Comparison of ENCODE assay signal across 9 cellular contexts in the genomic region with DNA sequence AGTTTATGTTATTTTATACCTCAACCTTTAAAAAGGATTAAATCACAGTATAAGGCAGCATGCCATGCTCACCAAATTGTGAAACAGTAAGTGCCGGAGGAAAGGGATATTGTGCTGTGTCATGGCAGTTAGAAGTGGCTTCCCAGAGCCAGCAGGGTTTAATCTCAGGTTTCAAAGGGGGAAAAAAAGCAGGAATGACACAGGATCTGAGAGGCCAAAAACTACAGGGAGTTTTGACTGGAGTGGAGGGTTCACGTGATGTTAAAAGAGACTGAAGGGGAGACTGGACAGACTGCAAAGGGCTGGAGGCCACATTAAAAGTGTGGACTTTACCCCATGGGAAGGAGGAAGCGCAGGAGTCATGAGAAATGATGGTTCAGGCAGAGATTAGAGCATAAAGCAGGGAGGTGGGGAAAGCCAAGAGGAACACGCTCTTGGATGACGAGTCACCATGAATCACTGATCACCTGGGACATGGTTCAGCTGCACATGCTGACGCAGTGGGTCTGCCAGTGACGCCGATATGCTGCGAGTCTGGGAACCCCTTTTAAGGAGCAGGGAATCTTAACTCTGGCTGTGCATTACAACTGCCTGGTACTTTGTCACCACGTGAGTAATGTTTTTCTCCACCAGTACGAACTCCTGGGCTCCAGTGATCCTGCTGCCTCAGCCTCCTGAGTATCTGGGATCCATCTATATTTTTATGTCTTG. TPM values are rescaled to one million over a fixed set of nuclear protein-coding genes. Genes with fewer than 3 reads are reported as not detected.
A peak's percentile ranks its signal among the peaks of the same experiment; 100 is the strongest.
DNase-seq lines count a peak whose midpoint lies in the region; ATAC-seq lines count a peak whose summit lies in the region.
"Had no signal": no experiment of that assay in that cellular context is flagged by ENCODE, and none has a peak within 500 bp of the region (broad histone marks: within the 10 kb centered on the region; RNA-seq: fewer than 3 reads in every experiment).

No MANE protein-coding gene starts in this region.

- H3K36me3 ChIP-seq in ectodermal cell (ENCODE audit: control insufficient read depth, insufficient read depth, low read length) (no peaks in the 10 kb centered on the region), mesendoderm (ENCODE audit: control insufficient read depth, insufficient read depth, low read length) (no peaks in the 10 kb centered on the region)

- no peak overlapping the region for H4K5ac ChIP-seq in mesendoderm (ENCODE audit: low read length)

- no peak overlapping the region for H3K23ac ChIP-seq in mesendoderm (ENCODE audit: low read length)

- H3K27me3 ChIP-seq in ectodermal cell (ENCODE audit: control insufficient read depth, insufficient read depth, low read length, poor library complexity, severe bottlenecking) (no peaks in the 10 kb centered on the region), mesendoderm (ENCODE audit: insufficient read depth, low read length, poor library complexity) (no peaks in the 10 kb centered on the region)

- H3K4ac ChIP-seq in mesendoderm (ENCODE audit: low read depth, low read length), result peak overlapping the region; percentile 0

- H3K27ac ChIP-seq in ectodermal cell (ENCODE audit: insufficient read depth, low read depth, low read length, poor library complexity, severe bottlenecking), result peak overlapping the region; percentile 80
- H3K27ac ChIP-seq in mesendoderm (ENCODE audit: low read depth, low read length), result peak overlapping the region; percentile 29
- H3K27ac ChIP-seq: KMS-11 had no signal

- no peak overlapping the region for H3K4me3 ChIP-seq in ectodermal cell (ENCODE audit: insufficient read depth, low read depth, low read length)
- H3K4me3 ChIP-seq in mesendoderm (ENCODE audit: low read length), result no peak overlapping the region

- DNase-seq in DMS79 treated with DMSO at 0.1 percent for 48 hours (lab: John Stamatoyannopoulos, UW) (peak; percentile 62), NCI-H510A (lab: John Stamatoyannopoulos, UW) (peak; percentile 48), mesendoderm (peak; percentile 93), NCI-H146 treated with DMSO at 0.1 percent for 48 hours (lab: John Stamatoyannopoulos, UW; ENCODE audit: unreplicated experiment) (no peak), MV-4-11 (lab: John Stamatoyannopoulos, UW) (no peak)
- DNase-seq in stimulated activated CD4-positive, alpha-beta T cell treated with anti-CD3 and anti-CD28 coated beads, Interleukin-2, amount 100 ng/mL, for 24 hours, result no peak

- no peak overlapping the region for H2AK5ac ChIP-seq in mesendoderm (ENCODE audit: low read length)

- peak overlapping the region; percentile 87 for H3K56ac ChIP-seq in mesendoderm (ENCODE audit: low read length)

- H3K9ac ChIP-seq in mesendoderm (ENCODE audit: low read length), result peak overlapping the region; percentile 39
- H3K9ac ChIP-seq: KMS-11 had no signal

- H2BK5ac ChIP-seq in mesendoderm (ENCODE audit: low read length), result peak overlapping the region; percentile 46

- H3K4me2 ChIP-seq in mesendoderm (ENCODE audit: low read length), result no peak overlapping the region
- H3K4me2 ChIP-seq: KMS-11 had no signal

- peaks cover 9% of the 10 kb centered on the region for H3K79me2 ChIP-seq in mesendoderm (ENCODE audit: control insufficient read depth, insufficient read depth, low read length)

- no peak overlapping the region for H2BK120ac ChIP-seq in mesendoderm (ENCODE audit: low read depth, low read length)

- ATAC-seq in GM19324 (IDR thresholded peaks at IDR 0.05; ENCODE audit: low FRiP score, unreplicated experiment), result no peak

- peaks cover 11% of the 10 kb centered on the region for H3K4me1 ChIP-seq in ectodermal cell (ENCODE audit: control insufficient read depth, insufficient read depth, low read length)
- H3K4me1 ChIP-seq in mesendoderm (ENCODE audit: control insufficient read depth, low read depth, low read length), result peaks cover 6% of the 10 kb centered on the region

- peaks cover 2% of the 10 kb centered on the region for H3K79me1 ChIP-seq in mesendoderm (ENCODE audit: low read length)

- no peak overlapping the region for H2BK15ac ChIP-seq in mesendoderm (replicated peaks; ENCODE audit: low read depth)

- 47 to 50% methylated on average over 11 of the region's 11 CpGs for WGBS in ectodermal cell, 2 experiments
- WGBS in mesendoderm (ENCODE audit: extremely low coverage, insufficient coverage, low lambda C conversion rate), result no CpG with 5 or more reads among the region's 11 CpGs

- H3K18ac ChIP-seq in mesendoderm (ENCODE audit: low read length), result peak overlapping the region; percentile 29

- no peak overlapping the region for H4K8ac ChIP-seq in mesendoderm (ENCODE audit: low read depth, low read length)

- no peaks in the 10 kb centered on the region for H3K9me3 ChIP-seq in ectodermal cell (ENCODE audit: control insufficient read depth, low read length)

RNA-seq across cellular contexts. Expression of a gene that starts 6.1 kb away (rescaled TPM):
- polyA plus RNA-seq in ectodermal cell (2013, experiment 1 of 4), result 44.5 TPM
- 45.7 TPM for polyA plus RNA-seq in ectodermal cell (2013, experiment 2 of 4)
- polyA plus RNA-seq in ectodermal cell (2013, experiment 3 of 4), result 32.2 TPM
- polyA plus RNA-seq in ectodermal cell (2013, experiment 4 of 4), result 40.9 TPM
- polyA plus RNA-seq in mesendoderm (2013, experiment 1 of 2), result 35.3 TPM
- polyA plus RNA-seq in mesendoderm (2013, experiment 2 of 2), result 36.3 TPM

RNA-seq across cellular contexts. Expression of a gene that starts 50.8 kb away (rescaled TPM):
- 18.8 TPM for polyA plus RNA-seq in ectodermal cell (2013, experiment 1 of 4)
- polyA plus RNA-seq in ectodermal cell (2013, experiment 2 of 4), result 20.5 TPM
- polyA plus RNA-seq in ectodermal cell (2013, experiment 3 of 4), result 16.3 TPM
- polyA plus RNA-seq in ectodermal cell (2013, experiment 4 of 4), result 17.9 TPM
- 6.4 TPM for polyA plus RNA-seq in mesendoderm (2013, experiment 1 of 2)
- polyA plus RNA-seq in mesendoderm (2013, experiment 2 of 2), result 5.0 TPM

Comparison
In these comparisons a context has a peak if more than half of its experiments do, and no peak if none do; other contexts are left out.
1. DNase-seq: peak in DMS79 treated with DMSO at 0.1 percent for 48 hours (single experiment), NCI-H510A (single experiment) and mesendoderm (single experiment); none in NCI-H146 treated with DMSO at 0.1 percent for 48 hours (single experiment), MV-4-11 (single experiment) and stimulated activated CD4-positive, alpha-beta T cell treated with anti-CD3 and anti-CD28 coated beads, Interleukin-2, amount 100 ng/mL, for 24 hours (0 of 2).